In genomic region chr3:159189994-159190669, GRCh38 we compare ENCODE assay signal across 20 cellular contexts.
DNase-seq lines count a peak whose midpoint lies in the region; ATAC-seq, FAIRE-seq and TF ChIP-seq lines count a peak whose summit lies in the region.
"Had no signal": no experiment of that assay in that cellular context is flagged by ENCODE, and none has a peak within 500 bp of the region (broad histone marks: within the 10 kb centered on the region; RNA-seq: fewer than 3 reads in every experiment).

No MANE protein-coding gene starts in this region.

- H3K36me3 ChIP-seq in bronchial epithelial cell (ENCODE audit: control insufficient read depth, insufficient read depth, low read length), result no peaks in the 10 kb centered on the region
- H3K36me3 ChIP-seq in mesenchymal stem cell (ENCODE audit: control insufficient read depth in 1 of 2, insufficient read depth in 2 of 2, low read depth in 1 of 2, low read length in 2 of 2), result no peaks in the 10 kb centered on the region
- H3K36me3 ChIP-seq in colonic mucosa, result no peaks in the 10 kb centered on the region

- H3K4me2 ChIP-seq in mesenchymal stem cell (ENCODE audit: low read length, poor library complexity, severe bottlenecking), result no peak overlapping the region

- intact Hi-C loops in colonic mucosa (cut with DNase I), result no loop called here

- H2AK5ac ChIP-seq in mesenchymal stem cell (ENCODE audit: low read length, severe bottlenecking), result no peak overlapping the region

- H4K8ac ChIP-seq in mesenchymal stem cell (ENCODE audit: low read length), result no peak overlapping the region

- H2BK5ac ChIP-seq in mesenchymal stem cell (ENCODE audit: low read depth, low read length, poor library complexity, severe bottlenecking), result no peak overlapping the region

- FAIRE-seq in bronchial epithelial cell (lab: Jason Lieb, UNC), result no peak
- FAIRE-seq: GM18507 had no signal

- H3K4me1 ChIP-seq in mesenchymal stem cell (ENCODE audit: control insufficient read depth, insufficient read depth, low read depth, low read length) (no peaks in the 10 kb centered on the region), colonic mucosa (no peaks in the 10 kb centered on the region)

- DNase-seq in AG20443 (ENCODE audit: low spot score) (peak; percentile 47), LHCN-M2 (ENCODE audit: low read depth) (peak; percentile 68), bronchial epithelial cell (ENCODE audit: low read depth) (peak; percentile 56), mesenchymal stem cell (peak; percentile 60), iPS-NIHi7 (ENCODE audit: extremely low spot score) (no peak), DMS79 treated with DMSO at 0.1 percent for 48 hours (lab: John Stamatoyannopoulos, UW) (no peak), colonic mucosa (no peak)
- DNase-seq: activated CD4-positive, alpha-beta memory T cell treated with anti-CD3 and anti-CD28 coated beads for 36 hours; activated naive CD8-positive, alpha-beta T cell treated with anti-CD3 and anti-CD28 coated beads, Interleukin-2, amount 10 ng/mL, durations not matched to agents 7 days and 5 days; activated T-cell treated with anti-CD3 and anti-CD28 coated beads, Interleukin-2, amount 50 U/mL, for 48 hours; Calu3; KG1; NCI-H1105; right cardiac atrium; stimulated activated CD4-positive, alpha-beta T cell treated with anti-CD3 and anti-CD28 coated beads, Interleukin-1b, Interleukin-23, amount 100 ng/mL, for 48 hours; T-helper 1 cell had no signal

- no peak overlapping the region for H3K27ac ChIP-seq in mesenchymal stem cell (ENCODE audit: low read length, poor library complexity, severe bottlenecking)
- no peak overlapping the region for H3K27ac ChIP-seq in colonic mucosa
- H3K27ac ChIP-seq: VCaP had no signal

- ATAC-seq in HG02678 (IDR thresholded peaks at IDR 0.05; ENCODE audit: unreplicated experiment), result no peak
- ATAC-seq: right cardiac atrium, Right ventricle myocardium inferior had no signal

- H3K9me3 ChIP-seq in mesenchymal stem cell (ENCODE audit: control insufficient read depth, low read length) (no peaks in the 10 kb centered on the region), colonic mucosa (no peaks in the 10 kb centered on the region)

- WGBS in mesenchymal stem cell, result 46% methylated on average over 4 of the region's 4 CpGs

- H3K14ac ChIP-seq in mesenchymal stem cell (ENCODE audit: low read length in 2 of 2), result no peak overlapping the region

- no peak overlapping the region for H3K4ac ChIP-seq in mesenchymal stem cell (ENCODE audit: low read depth in 1 of 2, low read length in 2 of 2)

- H3K23ac ChIP-seq in mesenchymal stem cell (ENCODE audit: low read length in 2 of 2), result no peak overlapping the region

- no peak overlapping the region for H3K18ac ChIP-seq in mesenchymal stem cell (ENCODE audit: low read depth in 1 of 2, low read length in 2 of 2)

- TF ChIP-seq CTCF in bronchial epithelial cell (IDR thresholded peaks at IDR 0.05; ENCODE audit: insufficient read depth, low read length, severe bottlenecking) (no peak), colonic mucosa (IDR thresholded peaks at IDR 0.05) (no peak)

- H2AFZ ChIP-seq in mesenchymal stem cell (ENCODE audit: low read depth, low read length), result no peak overlapping the region

- no peak overlapping the region for H2BK120ac ChIP-seq in mesenchymal stem cell (ENCODE audit: low read depth, low read length)

- no peak overlapping the region for H3K9ac ChIP-seq in mesenchymal stem cell (ENCODE audit: low read length)
- H3K9ac ChIP-seq in colonic mucosa (ENCODE audit: low read depth in 2 of 2, low read length in 2 of 2), result no peak overlapping the region

- H3K4me3 ChIP-seq in bronchial epithelial cell (ENCODE audit: low read depth, low read length) (no peak overlapping the region), mesenchymal stem cell (ENCODE audit: insufficient read depth in 1 of 2, low read depth in 1 of 2, low read length in 2 of 2) (no peak overlapping the region), colonic mucosa (no peak overlapping the region)

- peak overlapping the region in 1 of 2 experiments; percentile 38 for H2BK12ac ChIP-seq in mesenchymal stem cell (ENCODE audit: low read length in 2 of 2)

- H3K27me3 ChIP-seq in bronchial epithelial cell (ENCODE audit: control insufficient read depth, insufficient read depth, low read length) (no peaks in the 10 kb centered on the region), mesenchymal stem cell (ENCODE audit: control insufficient read depth in 1 of 2, insufficient read depth in 1 of 2, low read length in 2 of 2) (no peaks in the 10 kb centered on the region), colonic mucosa (no peaks in the 10 kb centered on the region)

- H3K79me1 ChIP-seq in mesenchymal stem cell (replicated peaks; ENCODE audit: low read length, poor library complexity, severe bottlenecking), result no peaks in the 10 kb centered on the region

- H4K91ac ChIP-seq in mesenchymal stem cell (ENCODE audit: low read length), result no peak overlapping the region

- H2BK15ac ChIP-seq in mesenchymal stem cell (ENCODE audit: low read depth, poor library complexity, severe bottlenecking), result no peak overlapping the region

Comparison
In these comparisons a context has a peak if more than half of its experiments do, and no peak if none do; other contexts are left out.
1. DNase-seq: peak in AG20443 (single experiment), LHCN-M2 (single experiment), bronchial epithelial cell (single experiment) and mesenchymal stem cell (single experiment); none in iPS-NIHi7 (single experiment), DMS79 treated with DMSO at 0.1 percent for 48 hours (single experiment) and colonic mucosa (single experiment).